Comparison of ENCODE assay signal across 23 cellular contexts in genomic region chr4:48470135-48470534, GRCh38. TPM values are rescaled to one million over a fixed set of nuclear protein-coding genes. Genes with fewer than 3 reads are reported as not detected.
"Had no signal": no experiment of that assay in that cellular context is flagged by ENCODE, and none has a peak within 500 bp of the region (broad histone marks: within the 10 kb centered on the region; RNA-seq: fewer than 3 reads in every experiment).

No MANE protein-coding gene starts in this region.

- H3K4me3 Mint-ChIP-seq: immature natural killer cell; memory B cell; naive thymus-derived CD4-positive, alpha-beta T cell; neural crest cell; stimulated activated effector memory CD8-positive, alpha-beta T cell treated with anti-CD3 and anti-CD28 coated beads, Interleukin-12 subunit alpha, Interleukin-12 subunit beta, amount 100 ng/mL, for 72 hours; stimulated activated naive CD8-positive, alpha-beta T cell treated with anti-CD3 and anti-CD28 coated beads, Interleukin-15, Interleukin-2, amounts not matched to agents 100 ng/mL and 50 ng/mL, for 24 hours had no signal

- H3K27ac Mint-ChIP-seq: immature natural killer cell; memory B cell; naive thymus-derived CD4-positive, alpha-beta T cell; stimulated activated effector memory CD8-positive, alpha-beta T cell treated with anti-CD3 and anti-CD28 coated beads, Interleukin-12 subunit alpha, Interleukin-12 subunit beta, amount 100 ng/mL, for 72 hours; stimulated activated naive CD8-positive, alpha-beta T cell treated with anti-CD3 and anti-CD28 coated beads, Interleukin-15, Interleukin-2, amounts not matched to agents 100 ng/mL and 50 ng/mL, for 24 hours had no signal

- H3K36me3 ChIP-seq: esophagus squamous epithelium, gastroesophageal sphincter, left lung, lower lobe of right lung, right lobe of liver, tibial artery, upper lobe of left lung, uterus had no signal

- H3K36me3 Mint-ChIP-seq: immature natural killer cell; memory B cell; naive thymus-derived CD4-positive, alpha-beta T cell; stimulated activated effector memory CD8-positive, alpha-beta T cell treated with anti-CD3 and anti-CD28 coated beads, Interleukin-12 subunit alpha, Interleukin-12 subunit beta, amount 100 ng/mL, for 72 hours had no signal

- DNase-seq: effector memory CD4-positive, alpha-beta T cell; esophagus squamous epithelium; foreskin fibroblast; immature natural killer cell; left lung; lower lobe of right lung; naive thymus-derived CD4-positive, alpha-beta T cell; psoas muscle; retina; right lobe of liver; stimulated activated CD4-positive, alpha-beta T cell treated with anti-CD3 and anti-CD28 coated beads, Interleukin-4, amount 100 ng/mL, for 1 hour; stimulated activated CD8-positive, alpha-beta memory T cell treated with anti-CD3 and anti-CD28 coated beads, Interleukin-4, amount 100 ng/mL, for 48 hours; tibial artery; upper lobe of left lung; uterus had no signal

- H3K4me1 ChIP-seq: esophagus squamous epithelium, gastroesophageal sphincter, left lung, lower lobe of right lung, psoas muscle, right lobe of liver, tibial artery, upper lobe of left lung, uterus had no signal

- H3K27ac ChIP-seq: epithelial cell of prostate, esophagus squamous epithelium, gastroesophageal sphincter, left lung, lower lobe of right lung, psoas muscle, right lobe of liver, tibial artery, upper lobe of left lung, uterus had no signal

- H3K4me1 Mint-ChIP-seq: immature natural killer cell; naive thymus-derived CD4-positive, alpha-beta T cell; stimulated activated effector memory CD8-positive, alpha-beta T cell treated with anti-CD3 and anti-CD28 coated beads, Interleukin-12 subunit alpha, Interleukin-12 subunit beta, amount 100 ng/mL, for 72 hours had no signal

- H3K27me3 ChIP-seq: esophagus squamous epithelium, gastroesophageal sphincter, left lung, right lobe of liver, tibial artery, upper lobe of left lung, uterus had no signal

- H3K9me3 Mint-ChIP-seq: immature natural killer cell; memory B cell; neural crest cell; stimulated activated effector memory CD8-positive, alpha-beta T cell treated with anti-CD3 and anti-CD28 coated beads, Interleukin-12 subunit alpha, Interleukin-12 subunit beta, amount 100 ng/mL, for 72 hours; stimulated activated naive CD8-positive, alpha-beta T cell treated with anti-CD3 and anti-CD28 coated beads, Interleukin-15, Interleukin-2, amounts not matched to agents 100 ng/mL and 50 ng/mL, for 24 hours had no signal

- H3K9me3 ChIP-seq: esophagus squamous epithelium, gastroesophageal sphincter, left lung, lower lobe of right lung, psoas muscle, right lobe of liver, tibial artery, upper lobe of left lung, uterus had no signal

- H3K4me3 ChIP-seq: esophagus squamous epithelium, gastroesophageal sphincter, left lung, lower lobe of right lung, psoas muscle, right lobe of liver, tibial artery, upper lobe of left lung, uterus had no signal

RNA-seq across cellular contexts. Expression of gene SLC10A4, which starts 13.0 kb away (rescaled TPM):
- total RNA-seq: osteoblast had no signal
- polyA plus RNA-seq: immature natural killer cell had no signal

RNA-seq across cellular contexts. Expression of gene ZAR1, which starts 19.9 kb away (rescaled TPM):
- total RNA-seq: esophagus squamous epithelium; gastroesophageal sphincter; lower lobe of right lung; naive thymus-derived CD4-positive, alpha-beta T cell; neural crest cell; osteoblast; psoas muscle; right lobe of liver had no signal
- polyA plus RNA-seq: immature natural killer cell; keratinocyte; naive thymus-derived CD4-positive, alpha-beta T cell; psoas muscle had no signal
